8 cellular contexts compared by ENCODE assay signal in genomic region chr12:116818948-116819832, GRCh38.
A peak's percentile ranks its signal among the peaks of the same experiment; 100 is the strongest.
DNase-seq lines count a peak whose midpoint lies in the region; ATAC-seq and TF ChIP-seq lines count a peak whose summit lies in the region.

No MANE protein-coding gene starts in this region.

- peak; percentile 55 for TF ChIP-seq POLR2A in right lobe of liver (IDR thresholded peaks at IDR 0.05)

- ATAC-seq in GM19328 (IDR thresholded peaks at IDR 0.05; ENCODE audit: unreplicated experiment) (peak; percentile 76), HG03469 (IDR thresholded peaks at IDR 0.05; ENCODE audit: unreplicated experiment) (peak; percentile 68), right lobe of liver (peak; percentile 90 to 96 (median 92))

- peaks cover 0 to 6% (median 2%) of the 10 kb centered on the region in 4 donors for H3K4me1 ChIP-seq in right lobe of liver

- no peaks in the 10 kb centered on the region for H3K36me3 ChIP-seq in right lobe of liver

- H3K27ac ChIP-seq in right lobe of liver = peak overlapping the region; percentile 55 to 90 (median 83)

- no peaks in the 10 kb centered on the region for H3K27me3 ChIP-seq in right lobe of liver

- TF ChIP-seq CTCF in right lobe of liver (IDR thresholded peaks at IDR 0.05) = no peak

- H3K9me3 ChIP-seq in right lobe of liver = no peaks in the 10 kb centered on the region

- peak; percentile 15 to 91 (median 83) for DNase-seq in C1 segment of cervical spinal cord (lab: John Stamatoyannopoulos, UW)
- DNase-seq in NCI-H526 treated with DMSO at 0.1 percent for 48 hours (lab: John Stamatoyannopoulos, UW) = peak; percentile 66
- peak; percentile 87 to 88 for DNase-seq in activated CD4-positive, alpha-beta T cell treated with anti-CD3 and anti-CD28 coated beads, Interleukin-2, amount 50 U/mL, for 4 hours
- peak; percentile 94 for DNase-seq in dermis blood vessel endothelial cell
- peak; percentile 88 to 92 (median 91) for DNase-seq in right lobe of liver
- peak; percentile 86 for DNase-seq in stimulated activated CD4-positive, alpha-beta T cell treated with anti-CD3 and anti-CD28 coated beads, Interleukin-4, amount 100 ng/mL, for 24 hours

- WGBS in right lobe of liver (ENCODE audit: insufficient coverage, low coverage, low lambda C conversion rate, missing lambda C conversion rate) = 3% methylated on average over 30 of the region's 70 CpGs

- H3K4me3 ChIP-seq in right lobe of liver = peak overlapping the region; percentile 55 to 76 (median 55)

- intact Hi-C loops in right lobe of liver (cut with DNase I) = no loop called here

Comparison
In these comparisons a context has a peak if more than half of its experiments do, and no peak if none do; other contexts are left out.
1. Peak in every context shown above with its lines: DNase-seq, ATAC-seq, H3K4me3 ChIP-seq and H3K27ac ChIP-seq.